Comparison of ENCODE assay signal across 10 cellular contexts in the genomic region with DNA sequence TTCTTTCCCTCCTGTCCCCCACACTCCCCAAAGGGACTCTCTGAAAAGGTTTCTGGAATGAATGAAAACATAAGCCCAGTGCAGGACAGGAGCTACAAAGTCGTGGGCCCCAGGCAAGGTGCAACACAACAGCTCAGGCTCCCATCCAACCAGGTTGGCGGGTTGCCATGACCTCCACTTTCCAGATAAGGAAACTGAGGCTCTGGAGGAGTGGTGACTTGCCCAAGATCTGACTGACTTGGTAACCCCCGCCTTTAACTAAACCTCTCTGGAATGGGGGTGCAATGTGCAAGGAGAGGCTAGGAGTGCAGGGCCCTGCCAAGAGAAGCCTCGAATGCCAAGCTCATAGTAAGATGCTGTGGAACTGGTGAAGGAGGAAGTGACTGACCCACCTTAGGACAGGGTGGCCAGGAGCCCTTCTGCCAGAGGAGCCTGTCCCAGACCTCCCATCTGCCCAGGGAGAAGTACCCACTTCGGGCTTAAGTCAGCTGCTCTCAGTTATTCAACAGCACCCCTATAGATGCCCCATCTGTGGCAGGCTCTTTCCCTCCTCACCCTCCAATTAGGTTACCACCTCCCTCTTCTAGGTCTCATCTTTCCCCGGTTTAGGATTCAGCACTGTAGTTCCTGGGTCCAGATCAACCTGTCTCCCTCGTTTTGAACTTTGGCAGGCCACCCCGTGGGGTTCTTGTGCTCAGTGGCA. TPM values are rescaled to one million over a fixed set of nuclear protein-coding genes. Genes with fewer than 3 reads are reported as not detected.
A peak's percentile ranks its signal among the peaks of the same experiment; 100 is the strongest.
DNase-seq lines count a peak whose midpoint lies in the region; ATAC-seq and TF ChIP-seq lines count a peak whose summit lies in the region.
"Had no signal": no experiment of that assay in that cellular context is flagged by ENCODE, and none has a peak within 500 bp of the region (broad histone marks: within the 10 kb centered on the region; RNA-seq: fewer than 3 reads in every experiment).

No MANE protein-coding gene starts in this region.

- intact Hi-C loops in natural killer cell (cut with micrococcal nuclease), result no loop called here

- H3K79me2 ChIP-seq in ACC112 (ENCODE audit: control insufficient read depth, insufficient read depth, low read length, unreplicated experiment), result peaks cover 25% of the 10 kb centered on the region

- H3K27me3 ChIP-seq in ACC112 (ENCODE audit: insufficient read depth, low read length), result no peaks in the 10 kb centered on the region

- ATAC-seq in natural killer cell (no peak), GM18870 (IDR thresholded peaks at IDR 0.05; ENCODE audit: unreplicated experiment) (no peak), HG03460 (IDR thresholded peaks at IDR 0.05; ENCODE audit: unreplicated experiment) (no peak), HG03175 (IDR thresholded peaks at IDR 0.05; ENCODE audit: unreplicated experiment) (no peak)

- H3K4me3 Mint-ChIP-seq in chondrocyte (ENCODE audit: unreplicated experiment), result peak overlapping the region; percentile 100
- peak overlapping the region; percentile 96 for H3K4me3 Mint-ChIP-seq in natural killer cell

- H3K27ac ChIP-seq in ACC112 (ENCODE audit: low read depth, low read length), result no peak overlapping the region

- DNase-seq in LNCaP clone FGC (ENCODE audit: low read depth), result no peak
- DNase-seq in chondrocyte (ENCODE audit: low spot score), result no peak
- no peak for DNase-seq in natural killer cell
- no peak for DNase-seq in EL

- H3K4me1 ChIP-seq in ACC112 (ENCODE audit: control insufficient read depth, insufficient read depth, low read length, unreplicated experiment), result peaks cover 9% of the 10 kb centered on the region

- peak overlapping the region; percentile 97; the same call in 1 of the 2 replicates for H3K4me3 ChIP-seq in ACC112 (ENCODE audit: low read depth, low read length)
- H3K4me3 ChIP-seq in LNCaP clone FGC (ENCODE audit: low read depth, low read length), result peak overlapping the region; percentile 75

- H3K27me3 Mint-ChIP-seq in chondrocyte (ENCODE audit: low read depth) (no peaks in the 10 kb centered on the region), natural killer cell (ENCODE audit: low read depth in 2 of 2) (no peaks in the 10 kb centered on the region)

- no peaks in the 10 kb centered on the region for H3K9me3 Mint-ChIP-seq in chondrocyte (ENCODE audit: low read depth)
- H3K9me3 Mint-ChIP-seq in natural killer cell, result no peaks in the 10 kb centered on the region

- peaks cover 10% of the 10 kb centered on the region for H3K36me3 Mint-ChIP-seq in chondrocyte (ENCODE audit: low read depth)
- H3K36me3 Mint-ChIP-seq in natural killer cell, result no peaks in the 10 kb centered on the region

- H3K27ac Mint-ChIP-seq in chondrocyte (ENCODE audit: unreplicated experiment) (peak overlapping the region; percentile 74), natural killer cell (peak overlapping the region; percentile 95 to 96)

- TF ChIP-seq CTCF in LNCaP clone FGC (IDR thresholded peaks at IDR 0.05; ENCODE audit: control insufficient read depth, extremely low read depth, insufficient read depth) (no peak), chondrocyte (IDR thresholded peaks at IDR 0.05) (no peak), natural killer cell (IDR thresholded peaks at IDR 0.05) (no peak)

- H3K4me1 Mint-ChIP-seq in chondrocyte (ENCODE audit: low read depth) (peaks cover 42% of the 10 kb centered on the region), natural killer cell (peaks cover 45 to 50% of the 10 kb centered on the region in 2 donors)

- H3K36me3 ChIP-seq in ACC112 (ENCODE audit: insufficient read depth, low read length), result peaks cover 10% of the 10 kb centered on the region

- no peak overlapping the region for H2AFZ ChIP-seq in ACC112 (ENCODE audit: low read length, unreplicated experiment)

RNA-seq across cellular contexts. Expression of a gene that starts 0.5 kb away (rescaled TPM):
- total RNA-seq in chondrocyte (3.3 to 13.7 TPM (median 12.7 TPM) in 3 replicates), natural killer cell (1 to 10 TPM in 2 of 3 donors, not detected in 1; 1.1 to 1.2 TPM)
- total RNA-seq: HT1080, lung microvascular endothelial cell had no signal

RNA-seq across cellular contexts. Expression of a gene that starts 1.0 kb away (rescaled TPM):
- 97.6 to 121 TPM (median 101 TPM) in 3 replicates for total RNA-seq in chondrocyte
- total RNA-seq in natural killer cell, result 100 to 1,000 TPM; 162 to 191 (median 175) TPM

RNA-seq across cellular contexts. Expression of a gene that starts 9.5 kb away (rescaled TPM):
- 0.17 TPM in 1 of 3 replicates, not detected in the others for total RNA-seq in chondrocyte
- total RNA-seq in natural killer cell, result under 1 TPM in 2 of 3 donors, not detected in 1; 0.07 to 0.55 TPM

RNA-seq across cellular contexts. Expression of a gene that starts 40.8 kb away (rescaled TPM):
- total RNA-seq in chondrocyte (not detected in 3 replicates), natural killer cell (10 to 100 TPM in 1 of 3 donors, 1 to 10 TPM in 2; 1.8 to 26.5 (median 5.9) TPM)
- total RNA-seq: HT1080 had no signal

RNA-seq across cellular contexts. Expression of a gene that starts 43.9 kb away (rescaled TPM):
- total RNA-seq in chondrocyte (5.1 to 7.1 TPM (median 5.5 TPM) in 3 replicates), natural killer cell (10 to 100 TPM; 10.9 to 13.5 (median 13.5) TPM)
